1 cellular context compared by ENCODE assay signal in the genomic region with DNA sequence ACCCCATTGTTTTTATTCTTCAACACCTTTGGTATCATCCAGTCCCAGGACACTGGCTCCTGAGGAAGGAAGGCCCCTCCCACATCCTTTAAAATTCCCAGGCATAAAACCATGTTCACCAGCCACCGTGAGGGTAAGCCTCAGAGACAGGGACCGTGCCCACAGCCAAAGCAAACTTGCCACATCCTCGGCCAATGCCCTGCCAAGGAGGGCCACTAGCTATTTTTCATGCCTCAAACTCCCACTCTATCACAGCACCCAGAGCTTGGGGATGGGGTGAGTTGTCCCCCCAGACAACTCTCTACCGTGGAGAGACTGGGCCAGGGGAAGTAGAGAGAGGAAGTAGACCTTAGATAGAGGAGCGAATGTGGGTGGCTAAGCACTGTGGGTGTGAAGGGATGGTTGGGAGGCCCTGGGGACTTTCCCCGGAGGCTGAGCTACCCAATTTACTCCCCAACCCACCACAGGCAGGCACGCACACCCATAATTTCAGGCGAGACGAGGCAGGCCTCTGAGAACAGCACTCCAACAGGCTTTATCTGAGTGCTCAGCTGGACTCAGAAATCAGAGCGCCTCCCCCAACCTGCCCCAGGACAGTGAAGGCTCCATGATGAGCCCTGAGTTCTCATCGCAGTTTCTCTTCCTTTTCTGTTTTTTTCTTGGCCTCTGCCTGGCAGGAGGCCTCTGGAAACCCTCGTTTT.
A peak's percentile ranks its signal among the peaks of the same experiment; 100 is the strongest.
TF ChIP-seq lines count a peak whose summit lies in the region.

No MANE protein-coding gene starts in this region.

TF ChIP-seq in GM12878, 131 proteins besides CTCF, POLR2A, EP300 and RAD21 (continued from another document and continues in another):
- TF ChIP-seq, protein P1, sequence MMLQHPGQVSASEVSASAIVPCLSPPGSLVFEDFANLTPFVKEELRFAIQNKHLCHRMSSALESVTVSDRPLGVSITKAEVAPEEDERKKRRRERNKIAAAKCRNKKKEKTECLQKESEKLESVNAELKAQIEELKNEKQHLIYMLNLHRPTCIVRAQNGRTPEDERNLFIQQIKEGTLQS (IDR thresholded peaks at IDR 0.05; ENCODE audit: borderline replicate concordance, extremely low read depth, low read depth, low read length): no peak
- TF ChIP-seq KDM1A (IDR thresholded peaks at IDR 0.05; ENCODE audit: borderline replicate concordance) (no peak), SP1 (IDR thresholded peaks at IDR 0.05; ENCODE audit: low read depth, low read length) (peak; percentile 88), KLF5 (IDR thresholded peaks at IDR 0.05; ENCODE audit: partially characterized antibody) (peak; percentile 34), DPF2 (IDR thresholded peaks at IDR 0.05) (peak; percentile 97), SUZ12 (IDR thresholded peaks at IDR 0.05; ENCODE audit: unreplicated experiment) (no peak), ATF7 (IDR thresholded peaks at IDR 0.05; ENCODE audit: low read depth) (peak; percentile 95), TBL1XR1 (IDR thresholded peaks at IDR 0.05; ENCODE audit: low read depth, low read length) (peak; percentile 95), CHD2 (IDR thresholded peaks at IDR 0.05; ENCODE audit: borderline replicate concordance, low read depth, low read length) (peak; percentile 84), IKZF2 (IDR thresholded peaks at IDR 0.05) (peak; percentile 97 to 98), HDAC2 (IDR thresholded peaks at IDR 0.05) (no peak), SIN3A (IDR thresholded peaks at IDR 0.05; ENCODE audit: low read depth, low read length) (no peak), CREM (IDR thresholded peaks at IDR 0.05; ENCODE audit: low read depth) (peak; percentile 90), EED (IDR thresholded peaks at IDR 0.05; ENCODE audit: low read depth) (peak; percentile 96), MLLT1 (IDR thresholded peaks at IDR 0.05) (no peak; the same call in 1 of the 2 replicates), NFXL1 (IDR thresholded peaks at IDR 0.05; ENCODE audit: borderline replicate concordance) (no peak), TARDBP (IDR thresholded peaks at IDR 0.05; ENCODE audit: borderline replicate concordance) (no peak), ZBED1 (IDR thresholded peaks at IDR 0.05; ENCODE audit: borderline replicate concordance) (peak; percentile 85; the same call in 1 of the 2 replicates), CHD1 (IDR thresholded peaks at IDR 0.05; ENCODE audit: low read depth, low read length) (peak; percentile 59; the same call in 1 of the 2 replicates), RCOR1 (conservative IDR thresholded peaks at IDR 0.05; ENCODE audit: low read depth, low read length) (no peak), ZNF274 (IDR thresholded peaks at IDR 0.05; ENCODE audit: insufficient read depth, insufficient read length) (no peak), SMAD1 (IDR thresholded peaks at IDR 0.05; ENCODE audit: low read depth, partially characterized antibody) (peak; percentile 60), NRF1 (conservative IDR thresholded peaks at IDR 0.05; ENCODE audit: low read depth, low read length) (no peak), RELB (IDR thresholded peaks at IDR 0.05; ENCODE audit: low read depth) (peak; percentile 96), PAX8 (IDR thresholded peaks at IDR 0.05) (no peak), MXI1 (IDR thresholded peaks at IDR 0.05; ENCODE audit: low read depth, low read length) (peak; percentile 65), NBN (IDR thresholded peaks at IDR 0.05) (peak; percentile 97), MTA3 (IDR thresholded peaks at IDR 0.05; ENCODE audit: borderline replicate concordance, low read length) (no peak), BCL11A (IDR thresholded peaks at IDR 0.05; ENCODE audit: low read depth, low read length) (peak; percentile 98), FOS (IDR thresholded peaks at IDR 0.05; ENCODE audit: borderline replicate concordance, extremely low read depth, insufficient read length) (no peak), ETV6 (conservative IDR thresholded peaks at IDR 0.05 in 1 of 2, IDR thresholded peaks at IDR 0.05 in 1 of 2; ENCODE audit: borderline replicate concordance in 1 of 2, low read depth in 1 of 2) (peak in 1 of 2 experiments; percentile 97; a peak in 2 of 4 replicates), GATAD2B (conservative IDR thresholded peaks at IDR 0.05; ENCODE audit: low read depth) (peak; percentile 97), RELA (IDR thresholded peaks at IDR 0.05; ENCODE audit: borderline replicate concordance, partially characterized antibody) (peak; percentile 98), CUX1 (IDR thresholded peaks at IDR 0.05; ENCODE audit: insufficient replicate concordance, low read depth, low read length) (peak; percentile 53)
- TF ChIP-seq, protein P2, sequence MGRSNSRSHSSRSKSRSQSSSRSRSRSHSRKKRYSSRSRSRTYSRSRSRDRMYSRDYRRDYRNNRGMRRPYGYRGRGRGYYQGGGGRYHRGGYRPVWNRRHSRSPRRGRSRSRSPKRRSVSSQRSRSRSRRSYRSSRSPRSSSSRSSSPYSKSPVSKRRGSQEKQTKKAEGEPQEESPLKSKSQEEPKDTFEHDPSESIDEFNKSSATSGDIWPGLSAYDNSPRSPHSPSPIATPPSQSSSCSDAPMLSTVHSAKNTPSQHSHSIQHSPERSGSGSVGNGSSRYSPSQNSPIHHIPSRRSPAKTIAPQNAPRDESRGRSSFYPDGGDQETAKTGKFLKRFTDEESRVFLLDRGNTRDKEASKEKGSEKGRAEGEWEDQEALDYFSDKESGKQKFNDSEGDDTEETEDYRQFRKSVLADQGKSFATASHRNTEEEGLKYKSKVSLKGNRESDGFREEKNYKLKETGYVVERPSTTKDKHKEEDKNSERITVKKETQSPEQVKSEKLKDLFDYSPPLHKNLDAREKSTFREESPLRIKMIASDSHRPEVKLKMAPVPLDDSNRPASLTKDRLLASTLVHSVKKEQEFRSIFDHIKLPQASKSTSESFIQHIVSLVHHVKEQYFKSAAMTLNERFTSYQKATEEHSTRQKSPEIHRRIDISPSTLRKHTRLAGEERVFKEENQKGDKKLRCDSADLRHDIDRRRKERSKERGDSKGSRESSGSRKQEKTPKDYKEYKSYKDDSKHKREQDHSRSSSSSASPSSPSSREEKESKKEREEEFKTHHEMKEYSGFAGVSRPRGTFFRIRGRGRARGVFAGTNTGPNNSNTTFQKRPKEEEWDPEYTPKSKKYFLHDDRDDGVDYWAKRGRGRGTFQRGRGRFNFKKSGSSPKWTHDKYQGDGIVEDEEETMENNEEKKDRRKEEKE (IDR thresholded peaks at IDR 0.05): no peak
- TF ChIP-seq, protein P3, sequence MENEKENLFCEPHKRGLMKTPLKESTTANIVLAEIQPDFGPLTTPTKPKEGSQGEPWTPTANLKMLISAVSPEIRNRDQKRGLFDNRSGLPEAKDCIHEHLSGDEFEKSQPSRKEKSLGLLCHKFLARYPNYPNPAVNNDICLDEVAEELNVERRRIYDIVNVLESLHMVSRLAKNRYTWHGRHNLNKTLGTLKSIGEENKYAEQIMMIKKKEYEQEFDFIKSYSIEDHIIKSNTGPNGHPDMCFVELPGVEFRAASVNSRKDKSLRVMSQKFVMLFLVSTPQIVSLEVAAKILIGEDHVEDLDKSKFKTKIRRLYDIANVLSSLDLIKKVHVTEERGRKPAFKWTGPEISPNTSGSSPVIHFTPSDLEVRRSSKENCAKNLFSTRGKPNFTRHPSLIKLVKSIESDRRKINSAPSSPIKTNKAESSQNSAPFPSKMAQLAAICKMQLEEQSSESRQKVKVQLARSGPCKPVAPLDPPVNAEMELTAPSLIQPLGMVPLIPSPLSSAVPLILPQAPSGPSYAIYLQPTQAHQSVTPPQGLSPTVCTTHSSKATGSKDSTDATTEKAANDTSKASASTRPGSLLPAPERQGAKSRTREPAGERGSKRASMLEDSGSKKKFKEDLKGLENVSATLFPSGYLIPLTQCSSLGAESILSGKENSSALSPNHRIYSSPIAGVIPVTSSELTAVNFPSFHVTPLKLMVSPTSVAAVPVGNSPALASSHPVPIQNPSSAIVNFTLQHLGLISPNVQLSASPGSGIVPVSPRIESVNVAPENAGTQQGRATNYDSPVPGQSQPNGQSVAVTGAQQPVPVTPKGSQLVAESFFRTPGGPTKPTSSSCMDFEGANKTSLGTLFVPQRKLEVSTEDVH (IDR thresholded peaks at IDR 0.05; ENCODE audit: low read depth, partially characterized antibody): no peak
- TF ChIP-seq, protein P4, sequence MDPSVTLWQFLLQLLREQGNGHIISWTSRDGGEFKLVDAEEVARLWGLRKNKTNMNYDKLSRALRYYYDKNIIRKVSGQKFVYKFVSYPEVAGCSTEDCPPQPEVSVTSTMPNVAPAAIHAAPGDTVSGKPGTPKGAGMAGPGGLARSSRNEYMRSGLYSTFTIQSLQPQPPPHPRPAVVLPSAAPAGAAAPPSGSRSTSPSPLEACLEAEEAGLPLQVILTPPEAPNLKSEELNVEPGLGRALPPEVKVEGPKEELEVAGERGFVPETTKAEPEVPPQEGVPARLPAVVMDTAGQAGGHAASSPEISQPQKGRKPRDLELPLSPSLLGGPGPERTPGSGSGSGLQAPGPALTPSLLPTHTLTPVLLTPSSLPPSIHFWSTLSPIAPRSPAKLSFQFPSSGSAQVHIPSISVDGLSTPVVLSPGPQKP (IDR thresholded peaks at IDR 0.05; ENCODE audit: low read depth, low read length): peak; percentile 57; the same call in 1 of the 2 replicates
- TF ChIP-seq, protein P5, sequence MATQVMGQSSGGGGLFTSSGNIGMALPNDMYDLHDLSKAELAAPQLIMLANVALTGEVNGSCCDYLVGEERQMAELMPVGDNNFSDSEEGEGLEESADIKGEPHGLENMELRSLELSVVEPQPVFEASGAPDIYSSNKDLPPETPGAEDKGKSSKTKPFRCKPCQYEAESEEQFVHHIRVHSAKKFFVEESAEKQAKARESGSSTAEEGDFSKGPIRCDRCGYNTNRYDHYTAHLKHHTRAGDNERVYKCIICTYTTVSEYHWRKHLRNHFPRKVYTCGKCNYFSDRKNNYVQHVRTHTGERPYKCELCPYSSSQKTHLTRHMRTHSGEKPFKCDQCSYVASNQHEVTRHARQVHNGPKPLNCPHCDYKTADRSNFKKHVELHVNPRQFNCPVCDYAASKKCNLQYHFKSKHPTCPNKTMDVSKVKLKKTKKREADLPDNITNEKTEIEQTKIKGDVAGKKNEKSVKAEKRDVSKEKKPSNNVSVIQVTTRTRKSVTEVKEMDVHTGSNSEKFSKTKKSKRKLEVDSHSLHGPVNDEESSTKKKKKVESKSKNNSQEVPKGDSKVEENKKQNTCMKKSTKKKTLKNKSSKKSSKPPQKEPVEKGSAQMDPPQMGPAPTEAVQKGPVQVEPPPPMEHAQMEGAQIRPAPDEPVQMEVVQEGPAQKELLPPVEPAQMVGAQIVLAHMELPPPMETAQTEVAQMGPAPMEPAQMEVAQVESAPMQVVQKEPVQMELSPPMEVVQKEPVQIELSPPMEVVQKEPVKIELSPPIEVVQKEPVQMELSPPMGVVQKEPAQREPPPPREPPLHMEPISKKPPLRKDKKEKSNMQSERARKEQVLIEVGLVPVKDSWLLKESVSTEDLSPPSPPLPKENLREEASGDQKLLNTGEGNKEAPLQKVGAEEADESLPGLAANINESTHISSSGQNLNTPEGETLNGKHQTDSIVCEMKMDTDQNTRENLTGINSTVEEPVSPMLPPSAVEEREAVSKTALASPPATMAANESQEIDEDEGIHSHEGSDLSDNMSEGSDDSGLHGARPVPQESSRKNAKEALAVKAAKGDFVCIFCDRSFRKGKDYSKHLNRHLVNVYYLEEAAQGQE (IDR thresholded peaks at IDR 0.05; ENCODE audit: low read depth, low read length): 0 out of 2 replicates have a peak, but pooled peaks have one; percentile 58
